8 cellular contexts compared by ENCODE assay signal in the genomic region with DNA sequence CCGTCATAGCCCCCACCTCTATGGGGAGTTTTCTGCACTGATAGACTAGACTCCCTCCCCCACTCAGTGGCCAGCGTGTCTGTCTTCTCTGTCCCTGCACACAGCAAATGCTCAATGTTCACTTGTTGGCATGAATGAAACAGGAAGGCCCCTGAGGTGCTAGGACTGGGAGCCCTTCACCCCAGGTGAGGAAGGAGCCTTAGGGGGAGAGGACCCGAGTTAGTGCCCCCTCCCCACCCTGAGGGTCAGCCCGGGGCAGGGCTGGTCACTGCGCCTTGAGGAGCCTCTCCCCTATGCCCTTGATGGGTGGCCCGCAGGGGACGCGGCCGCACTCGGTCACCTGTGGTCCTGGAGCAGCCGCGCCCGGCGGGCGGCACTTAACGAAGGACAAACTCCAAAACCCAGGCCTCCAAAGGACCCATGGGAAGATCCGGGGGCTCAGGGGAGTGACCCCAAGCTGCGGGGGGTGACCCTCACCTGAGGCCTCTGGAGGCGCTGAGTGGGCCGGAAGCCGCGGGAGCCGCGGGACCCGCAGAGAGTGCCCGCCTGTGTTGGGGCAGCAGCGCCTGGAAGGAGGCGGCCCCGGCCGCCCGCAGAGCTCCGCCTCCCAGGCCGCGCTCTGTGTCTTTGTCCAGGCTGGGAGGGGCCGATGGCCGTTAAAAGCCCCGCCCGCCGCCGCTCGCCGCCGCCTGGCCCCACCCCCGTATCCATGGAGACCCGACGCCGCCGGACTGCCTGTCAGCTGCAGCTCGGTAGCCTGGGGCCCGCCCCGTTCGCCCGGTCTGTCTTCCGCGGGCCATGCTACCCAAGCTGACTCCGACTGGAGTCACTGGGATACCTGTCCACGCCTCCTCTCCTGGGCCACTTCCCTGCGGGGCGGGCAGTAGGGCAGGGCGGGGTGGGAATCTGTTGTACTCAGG. TPM values are rescaled to one million over a fixed set of nuclear protein-coding genes. Genes with fewer than 3 reads are reported as not detected.
DNase-seq lines count a peak whose midpoint lies in the region; ATAC-seq, FAIRE-seq and TF ChIP-seq lines count a peak whose summit lies in the region.

No MANE protein-coding gene starts in this region.

- H3K4me3 ChIP-seq in BJ (ENCODE audit: low read depth, low read length) (peak overlapping the region; percentile 69), left lung (peak overlapping the region; percentile 56 to 57)

- peak overlapping the region; percentile 65 for H3K4me3 Mint-ChIP-seq in activated CD4-positive, alpha-beta T cell treated with anti-CD3 and anti-CD28 coated beads, Interleukin-2, amount 10 ng/mL, durations not matched to agents 7 days and 5 days

- peak; percentile 55 for ATAC-seq in HG03378 (IDR thresholded peaks at IDR 0.05; ENCODE audit: unreplicated experiment)
- ATAC-seq in left lung: peak; percentile 94

- no peaks in the 10 kb centered on the region for H3K9me3 Mint-ChIP-seq in activated CD4-positive, alpha-beta T cell treated with anti-CD3 and anti-CD28 coated beads, Interleukin-2, amount 10 ng/mL, durations not matched to agents 7 days and 5 days

- TF ChIP-seq CTCF in BJ (IDR thresholded peaks at IDR 0.05; ENCODE audit: insufficient read depth, low read depth, low read length) (no peak), left lung (IDR thresholded peaks at IDR 0.05) (no peak)

- H3K27me3 Mint-ChIP-seq in activated CD4-positive, alpha-beta T cell treated with anti-CD3 and anti-CD28 coated beads, Interleukin-2, amount 10 ng/mL, durations not matched to agents 7 days and 5 days: peaks cover 3% of the 10 kb centered on the region

- intact Hi-C loops in left lung (cut with DNase I): no loop called here

- peaks cover 23% of the 10 kb centered on the region for H3K4me1 Mint-ChIP-seq in activated CD4-positive, alpha-beta T cell treated with anti-CD3 and anti-CD28 coated beads, Interleukin-2, amount 10 ng/mL, durations not matched to agents 7 days and 5 days

- H3K27ac ChIP-seq in left lung: peak overlapping the region; percentile 57 to 58

- FAIRE-seq in GM19239 (lab: Jason Lieb, UNC): peak; percentile 33

- DNase-seq in BJ (ENCODE audit: low read depth) (no peak), GM19239 (ENCODE audit: insufficient read length, low spot score) (peak; percentile 96), NCI-H524 (lab: John Stamatoyannopoulos, UW) (peak; percentile 64 to 77), dedifferentiated amniotic fluid mesenchymal stem cell (ENCODE audit: extremely low spot score) (peak; percentile 77), left lung (peak; percentile 98 to 100)
- DNase-seq in activated CD4-positive, alpha-beta T cell treated with anti-CD3 and anti-CD28 coated beads, Interleukin-2, amount 10 ng/mL, durations not matched to agents 7 days and 5 days: peak; percentile 85
- peak; percentile 82 for DNase-seq in stimulated activated CD4-positive, alpha-beta T cell treated with anti-CD3 and anti-CD28 coated beads, Interleukin-1b, Interleukin-23, amount 100 ng/mL, for 48 hours

- POLR2A ChIA-PET in BJ (lab: Charles Lee): no interaction called here
- POLR2A ChIA-PET in activated CD4-positive, alpha-beta T cell treated with anti-CD3 and anti-CD28 coated beads, Interleukin-2, amount 10 ng/mL, durations not matched to agents 7 days and 5 days (lab: Charles Lee): interaction anchor here (1.1 kb wide), 1 partner anchor 15 kb away, joined by 4 read pairs; a partner anchor contains a TSS

- H3K36me3 ChIP-seq in BJ (ENCODE audit: control insufficient read depth, insufficient read depth, low read length) (no peaks in the 10 kb centered on the region), left lung (no peaks in the 10 kb centered on the region)

- H3K4me1 ChIP-seq in left lung: peaks cover 13 to 50% of the 10 kb centered on the region in 2 donors

- CTCF ChIA-PET in BJ (lab: Yijun Ruan, JAX): interaction anchor here (0.7 to 1.2 kb wide), 2 partner anchors 64 to 78 kb away, joined by 3 read pairs; no protein-coding TSS in a partner anchor
- CTCF ChIA-PET in activated CD4-positive, alpha-beta T cell treated with anti-CD3 and anti-CD28 coated beads, Interleukin-2, amount 10 ng/mL, durations not matched to agents 7 days and 5 days (lab: Charles Lee): interaction anchor here (0.5 to 1.0 kb wide), 3 partner anchors 29 to 550 kb away, joined by 3 read pairs; no protein-coding TSS in a partner anchor

- H3K36me3 Mint-ChIP-seq in activated CD4-positive, alpha-beta T cell treated with anti-CD3 and anti-CD28 coated beads, Interleukin-2, amount 10 ng/mL, durations not matched to agents 7 days and 5 days (ENCODE audit: low read depth): no peaks in the 10 kb centered on the region

- no peak overlapping the region for H3K27ac Mint-ChIP-seq in activated CD4-positive, alpha-beta T cell treated with anti-CD3 and anti-CD28 coated beads, Interleukin-2, amount 10 ng/mL, durations not matched to agents 7 days and 5 days

- H3K27me3 ChIP-seq in BJ (ENCODE audit: control insufficient read depth, insufficient read depth, low read length): no peaks in the 10 kb centered on the region
- H3K27me3 ChIP-seq in left lung: no peaks in the 10 kb centered on the region

- no peaks in the 10 kb centered on the region for H3K9me3 ChIP-seq in left lung

RNA-seq across cellular contexts. Expression of a gene that starts 15.4 kb away (rescaled TPM):
- polyA plus RNA-seq in BJ (2011; rRNA removed): 5.6 and 5.9 TPM in 2 replicates
- polyA minus RNA-seq in BJ (2011; rRNA and poly(A)+ RNA removed): 10.8 TPM in 2 replicates
- 10 to 100 TPM; 61.2 to 68.1 TPM for total RNA-seq in activated CD4-positive, alpha-beta T cell treated with anti-CD3 and anti-CD28 coated beads, Interleukin-2, amount 10 ng/mL, durations not matched to agents 7 days and 5 days
- total RNA-seq in left lung: 1 to 10 TPM; 8.6 to 9.0 TPM

RNA-seq across cellular contexts. Expression of a gene that starts 24.2 kb away (rescaled TPM):
- polyA plus RNA-seq in BJ (2011; rRNA removed): 152 and 200 TPM in 2 replicates
- polyA minus RNA-seq in BJ (2011; rRNA and poly(A)+ RNA removed): 30.3 and 59.5 TPM in 2 replicates
- total RNA-seq in activated CD4-positive, alpha-beta T cell treated with anti-CD3 and anti-CD28 coated beads, Interleukin-2, amount 10 ng/mL, durations not matched to agents 7 days and 5 days: 10 to 100 TPM; 53.8 to 55.0 TPM
- total RNA-seq in left lung: 10 to 100 TPM; 84.0 to 85.2 TPM

RNA-seq across cellular contexts. Expression of a gene that starts 58.6 kb away (rescaled TPM):
- 1.9 and 4.0 TPM in 2 replicates for polyA plus RNA-seq in BJ (2011; rRNA removed)
- polyA minus RNA-seq in BJ (2011; rRNA and poly(A)+ RNA removed): 3.2 and 4.6 TPM in 2 replicates
- 1 to 10 TPM; 4.8 to 5.5 TPM for total RNA-seq in activated CD4-positive, alpha-beta T cell treated with anti-CD3 and anti-CD28 coated beads, Interleukin-2, amount 10 ng/mL, durations not matched to agents 7 days and 5 days
- total RNA-seq in left lung: 1 to 10 TPM; 1.8 to 2.5 TPM

Comparison
In these comparisons a context has a peak if more than half of its experiments do, and no peak if none do; other contexts are left out.
1. RNA of a gene that starts 15.4 kb away (total RNA-seq): 61.2 to 68.1 TPM in activated CD4-positive, alpha-beta T cell treated with anti-CD3 and anti-CD28 coated beads, Interleukin-2, amount 10 ng/mL, durations not matched to agents 7 days and 5 days; 8.6 to 9.0 TPM in left lung; every median in the first group is over 4 times any median in the second.